ENCODE assay signal across 9 cellular contexts in the genomic region with DNA sequence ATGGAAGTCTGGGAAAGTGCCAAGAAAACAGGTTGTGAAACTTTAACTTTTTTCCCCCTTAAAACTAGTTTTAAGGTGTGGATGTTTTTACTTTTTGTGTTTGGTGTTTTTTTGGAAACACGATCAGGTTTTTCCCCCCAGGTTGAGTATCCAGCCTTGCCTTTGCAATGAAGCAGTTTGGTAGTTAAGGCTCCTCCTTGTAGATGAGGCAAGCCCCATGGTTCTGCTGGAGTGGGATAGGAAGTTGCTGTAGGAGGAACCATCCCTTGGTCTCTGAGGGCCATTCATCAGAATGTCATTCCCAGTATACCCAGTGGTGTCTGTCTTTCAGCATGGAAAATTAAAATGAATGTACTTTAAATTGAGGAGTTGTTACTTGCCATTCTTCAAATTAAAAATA. TPM values are rescaled to one million over a fixed set of nuclear protein-coding genes. Genes with fewer than 3 reads are reported as not detected.
DNase-seq lines count a peak whose midpoint lies in the region; ATAC-seq and TF ChIP-seq lines count a peak whose summit lies in the region.
"Had no signal": no experiment of that assay in that cellular context is flagged by ENCODE, and none has a peak within 500 bp of the region (broad histone marks: within the 10 kb centered on the region; RNA-seq: fewer than 3 reads in every experiment).

No MANE protein-coding gene starts in this region.

- H4K20me1 ChIP-seq in hepatocyte (ENCODE audit: insufficient read depth, poor library complexity, severe bottlenecking) = peaks cover 68% of the 10 kb centered on the region

- POLR2A ChIA-PET in activated B cell treated with CpG ODN at 0.5 μM for 24 hours (lab: Charles Lee) = interaction anchor here (1.0 kb wide), 1 partner anchor 29 kb away, joined by 3 read pairs; no protein-coding TSS in a partner anchor

- no peak for ATAC-seq in activated B cell treated with CpG ODN at 0.5 μM for 24 hours (ENCODE audit: low read depth)

- H3K4me2 ChIP-seq in hepatocyte = peak overlapping the region; percentile 89

- no peak overlapping the region for H3K27ac Mint-ChIP-seq in activated naive CD4-positive, alpha-beta T cell treated with anti-CD3 and anti-CD28 coated beads, Interleukin-2, amount 10 ng/mL, durations not matched to agents 7 days and 5 days
- H3K27ac Mint-ChIP-seq in activated B cell treated with CpG ODN at 0.5 μM for 24 hours (no peak overlapping the region), type B pancreatic cell (peak overlapping the region; percentile 85)

- H3K79me2 ChIP-seq in hepatocyte = peaks cover 86% of the 10 kb centered on the region

- H3K9me3 Mint-ChIP-seq in activated naive CD4-positive, alpha-beta T cell treated with anti-CD3 and anti-CD28 coated beads, Interleukin-2, amount 10 ng/mL, durations not matched to agents 7 days and 5 days = no peaks in the 10 kb centered on the region
- H3K9me3 Mint-ChIP-seq in activated B cell treated with CpG ODN at 0.5 μM for 24 hours (no peaks in the 10 kb centered on the region), type B pancreatic cell (no peaks in the 10 kb centered on the region)

- H3K36me3 ChIP-seq in hepatocyte (replicated peaks; ENCODE audit: insufficient read depth, low read depth) = no peaks in the 10 kb centered on the region

- peak overlapping the region; percentile 90 for H3K4me3 ChIP-seq in hepatocyte

- WGBS in hepatocyte (ENCODE audit: low lambda C conversion rate, missing lambda C conversion rate) = 62% methylated on average over 1 of the region's 1 CpG

- peaks cover 8% of the 10 kb centered on the region for H3K27me3 Mint-ChIP-seq in activated naive CD4-positive, alpha-beta T cell treated with anti-CD3 and anti-CD28 coated beads, Interleukin-2, amount 10 ng/mL, durations not matched to agents 7 days and 5 days
- H3K27me3 Mint-ChIP-seq in activated B cell treated with CpG ODN at 0.5 μM for 24 hours (no peaks in the 10 kb centered on the region), type B pancreatic cell (no peaks in the 10 kb centered on the region)

- peak overlapping the region; percentile 100 for H3K27ac ChIP-seq in hepatocyte

- peaks cover 39% of the 10 kb centered on the region for H3K4me1 ChIP-seq in hepatocyte (ENCODE audit: insufficient read depth)

- peak overlapping the region; percentile 87 for H3K4me3 Mint-ChIP-seq in activated naive CD4-positive, alpha-beta T cell treated with anti-CD3 and anti-CD28 coated beads, Interleukin-2, amount 10 ng/mL, durations not matched to agents 7 days and 5 days
- H3K4me3 Mint-ChIP-seq in activated B cell treated with CpG ODN at 0.5 μM for 24 hours = peak overlapping the region; percentile 85
- H3K4me3 Mint-ChIP-seq in type B pancreatic cell = peak overlapping the region; percentile 91

- intact Hi-C loops in activated B cell treated with CpG ODN at 0.5 μM for 24 hours (cut with micrococcal nuclease) = loop anchor here (2.0 to 5.0 kb wide), 2 partner anchors 19 to 46 kb away; no protein-coding TSS in a partner anchor

- no peak overlapping the region for H2AFZ ChIP-seq in hepatocyte

- no peaks in the 10 kb centered on the region for H3K27me3 ChIP-seq in hepatocyte

- H3K36me3 Mint-ChIP-seq in activated naive CD4-positive, alpha-beta T cell treated with anti-CD3 and anti-CD28 coated beads, Interleukin-2, amount 10 ng/mL, durations not matched to agents 7 days and 5 days = peaks cover 4% of the 10 kb centered on the region
- H3K36me3 Mint-ChIP-seq in activated B cell treated with CpG ODN at 0.5 μM for 24 hours (ENCODE audit: low read depth) (peaks cover 9% of the 10 kb centered on the region), type B pancreatic cell (no peaks in the 10 kb centered on the region)

- TF ChIP-seq CTCF in activated B cell treated with CpG ODN at 0.5 μM for 24 hours (IDR thresholded peaks at IDR 0.05) (no peak), hepatocyte (IDR thresholded peaks at IDR 0.05; ENCODE audit: poor library complexity) (no peak), type B pancreatic cell (conservative IDR thresholded peaks at IDR 0.05) (no peak)

- no peak for DNase-seq in activated naive CD4-positive, alpha-beta T cell treated with anti-CD3 and anti-CD28 coated beads, Interleukin-2, amount 10 ng/mL, durations not matched to agents 7 days and 5 days
- no peak for DNase-seq in activated naive CD4-positive, alpha-beta T cell treated with Interleukin-2 at 50 U/mL for 16 hours
- DNase-seq in activated B cell treated with CpG ODN at 0.5 μM for 24 hours (no peak), hepatocyte (ENCODE audit: low spot score) (no peak), type B pancreatic cell (ENCODE audit: extremely low spot score, unreplicated experiment) (no peak), SW480 (ENCODE audit: low spot score) (no peak), NCI-H510A (lab: John Stamatoyannopoulos, UW) (no peak), HK-2 (ENCODE audit: unreplicated experiment) (no peak)
- DNase-seq: SHP77 treated with DMSO at 0.1 percent for 48 hours had no signal

- H3K9me2 ChIP-seq in hepatocyte (replicated peaks; ENCODE audit: insufficient read depth) = no peaks in the 10 kb centered on the region

- CTCF ChIA-PET in activated naive CD4-positive, alpha-beta T cell treated with anti-CD3 and anti-CD28 coated beads, Interleukin-2, amount 10 ng/mL, durations not matched to agents 7 days and 5 days (lab: Charles Lee) = no interaction called here
- CTCF ChIA-PET in activated B cell treated with CpG ODN at 0.5 μM for 24 hours (lab: Charles Lee) = no interaction called here

- H3K4me1 Mint-ChIP-seq in activated naive CD4-positive, alpha-beta T cell treated with anti-CD3 and anti-CD28 coated beads, Interleukin-2, amount 10 ng/mL, durations not matched to agents 7 days and 5 days = peaks cover 53% of the 10 kb centered on the region
- H3K4me1 Mint-ChIP-seq in activated B cell treated with CpG ODN at 0.5 μM for 24 hours = peaks cover 69% of the 10 kb centered on the region
- peaks cover 51% of the 10 kb centered on the region for H3K4me1 Mint-ChIP-seq in type B pancreatic cell (ENCODE audit: unreplicated experiment)

- H3K9me3 ChIP-seq in hepatocyte (ENCODE audit: low read depth) = no peaks in the 10 kb centered on the region

RNA-seq across cellular contexts. Expression of gene CUL1, which starts 2.7 kb away (rescaled TPM):
- total RNA-seq in activated B cell treated with CpG ODN at 0.5 μM for 24 hours (56.9 and 57.4 TPM in 2 replicates), hepatocyte (64.2 and 68.4 TPM in 2 replicates), type B pancreatic cell (ENCODE audit: low replicate concordance) (56.6 and 57.3 TPM in 2 replicates)
- 55.3 and 56.7 TPM in 2 replicates for polyA plus RNA-seq in hepatocyte
